In genomic region chr4:39528056-39528465, GRCh38 we compare ENCODE assay signal across 8 cellular contexts. TPM values are rescaled to one million over a fixed set of nuclear protein-coding genes. Genes with fewer than 3 reads are reported as not detected.
A peak's percentile ranks its signal among the peaks of the same experiment; 100 is the strongest.
DNase-seq lines count a peak whose midpoint lies in the region; ATAC-seq, FAIRE-seq and TF ChIP-seq lines count a peak whose summit lies in the region.

No MANE protein-coding gene starts in this region.

- POLR2A ChIA-PET in A549 (lab: Yijun Ruan, JAX): interaction anchor here (1.0 to 3.5 kb wide), 11 partner anchors 8 to 170 kb away, joined by 3 to 35 read pairs (median 8); partner anchors contain the start of genes LIAS, RPL9 and UBE2K

- H3K27me3 Mint-ChIP-seq in activated T-cell treated with anti-CD3 and anti-CD28 coated beads, Interleukin-2, amount 50 U/mL, for 4 hours (ENCODE audit: low read depth): no peaks in the 10 kb centered on the region
- H3K27me3 Mint-ChIP-seq in progenitor cell of endocrine pancreas: no peaks in the 10 kb centered on the region

- peaks cover 18% of the 10 kb centered on the region for H3K36me3 Mint-ChIP-seq in activated T-cell treated with anti-CD3 and anti-CD28 coated beads, Interleukin-2, amount 50 U/mL, for 4 hours (ENCODE audit: insufficient read depth)
- peaks cover 44% of the 10 kb centered on the region for H3K36me3 Mint-ChIP-seq in progenitor cell of endocrine pancreas (ENCODE audit: insufficient read depth)

- H3K4me1 ChIP-seq in A549 (peaks cover 5% of the 10 kb centered on the region; the same call in 1 of the 3 replicates), HAP-1 (peaks cover 6% of the 10 kb centered on the region; the same call in 1 of the 2 replicates)

- ATAC-seq in A549 (peak; percentile 70), Right ventricle myocardium inferior (peak; percentile 54), HG03108 (IDR thresholded peaks at IDR 0.05; ENCODE audit: unreplicated experiment) (no peak), HG02588 (IDR thresholded peaks at IDR 0.05; ENCODE audit: unreplicated experiment) (no peak)
- ATAC-seq in activated T-cell treated with anti-CD3 and anti-CD28 coated beads, Interleukin-2, amount 50 U/mL, for 4 hours: no peak

- peak overlapping the region; percentile 86 to 94 for H3K27ac ChIP-seq in A549

- TF ChIP-seq EP300 in A549 (IDR thresholded peaks at IDR 0.05): no peak; a peak in 1 of 5 replicates

- H3K9me3 ChIP-seq in A549 (peaks cover 26% of the 10 kb centered on the region), HAP-1 (peaks cover 8% of the 10 kb centered on the region; the same call in 1 of the 2 replicates)

- peak overlapping the region; percentile 95 for H3K27ac Mint-ChIP-seq in progenitor cell of endocrine pancreas

- CTCF ChIA-PET in A549 (lab: Yijun Ruan, JAX): interaction anchor here (1.0 kb wide), 1 partner anchor 52 kb away, joined by 3 read pairs; no protein-coding TSS in a partner anchor

- in situ Hi-C loops in HAP-1 (cut with MboI; ENCODE audit: low sequenced_read_pairs): no loop called here

- H3K4me2 ChIP-seq in A549: peak overlapping the region; percentile 73

- H3K27me3 ChIP-seq in HAP-1 (ENCODE audit: low read depth): no peaks in the 10 kb centered on the region

- no peak for TF ChIP-seq RAD21 in A549 (conservative IDR thresholded peaks at IDR 0.05 in 1 of 2, IDR thresholded peaks at IDR 0.05 in 1 of 2)

- no peak for FAIRE-seq in A549 (lab: Jason Lieb, UNC)

- TF ChIP-seq POLR2A in A549 (IDR thresholded peaks at IDR 0.05; ENCODE audit: low read length): peak; percentile 21

- H3K4me3 ChIP-seq in A549 (peak overlapping the region; percentile 92), HAP-1 (peak overlapping the region; percentile 94)

- peaks cover 18% of the 10 kb centered on the region for H3K4me1 Mint-ChIP-seq in activated T-cell treated with anti-CD3 and anti-CD28 coated beads, Interleukin-2, amount 50 U/mL, for 4 hours (ENCODE audit: low read depth)
- peaks cover 18% of the 10 kb centered on the region for H3K4me1 Mint-ChIP-seq in progenitor cell of endocrine pancreas (ENCODE audit: low read depth)

- WGBS in A549 (ENCODE audit: missing lambda C conversion rate): under 1% methylated on average over 8 of the region's 22 CpGs

- peaks cover 22% of the 10 kb centered on the region for H3K9me3 Mint-ChIP-seq in activated T-cell treated with anti-CD3 and anti-CD28 coated beads, Interleukin-2, amount 50 U/mL, for 4 hours
- H3K9me3 Mint-ChIP-seq in progenitor cell of endocrine pancreas (ENCODE audit: low read depth): peaks cover 23% of the 10 kb centered on the region

- DNase-seq in A549 (ENCODE audit: low read depth in 1 of 2, low spot score in 1 of 2): peak in 1 of 2 experiments; percentile 64
- DNase-seq in HAP-1 (ENCODE audit: low spot score in 2 of 2): no peak
- no peak for DNase-seq in activated T-cell treated with anti-CD3 and anti-CD28 coated beads, Interleukin-2, amount 50 U/mL, for 4 hours
- DNase-seq in Right ventricle myocardium inferior (ENCODE audit: missing footprints): no peak
- no peak for DNase-seq in progenitor cell of endocrine pancreas (ENCODE audit: low spot score, unreplicated experiment)
- DNase-seq in DMS153 treated with DMSO at 0.1 percent for 48 hours (lab: John Stamatoyannopoulos, UW; ENCODE audit: unreplicated experiment): no peak

- peak overlapping the region; percentile 99 for H3K4me3 Mint-ChIP-seq in activated T-cell treated with anti-CD3 and anti-CD28 coated beads, Interleukin-2, amount 50 U/mL, for 4 hours
- H3K4me3 Mint-ChIP-seq in progenitor cell of endocrine pancreas (ENCODE audit: low read depth): peak overlapping the region; percentile 99

- TF ChIP-seq CTCF in A549 (IDR thresholded peaks at IDR 0.05) (no peak), progenitor cell of endocrine pancreas (IDR thresholded peaks at IDR 0.05; ENCODE audit: unreplicated experiment) (no peak)

- intact Hi-C loops in Right ventricle myocardium inferior (cut with DNase I): loop anchor here (5.0 kb wide), 2 partner anchors 71 to 169 kb away; partner anchors contain the start of genes LIAS, RPL9 and UBE2K

- H3K36me3 ChIP-seq in HAP-1 (replicated peaks): no peaks in the 10 kb centered on the region; the same call in none of the 2 replicates

TF ChIP-seq in A549, 52 proteins besides CTCF, POLR2A, EP300 and RAD21:
- TF ChIP-seq CEBPB (IDR thresholded peaks at IDR 0.05) (no peak), RARB (CRISPR knock-in tag; IDR thresholded peaks at IDR 0.05) (no peak), ZFP36 (IDR thresholded peaks at IDR 0.05; ENCODE audit: borderline replicate concordance, partially characterized antibody) (no peak), JUN (IDR thresholded peaks at IDR 0.05) (0 out of 5 replicates have a peak, but pooled peaks of 1 of the 2 experiments have one; percentile 14), CHD4 (IDR thresholded peaks at IDR 0.05; ENCODE audit: borderline replicate concordance) (no peak), E2F6 (IDR thresholded peaks at IDR 0.05; ENCODE audit: borderline replicate concordance, low read depth) (0 out of 2 replicates have a peak, but pooled peaks have one; percentile 36), HMGXB4 (CRISPR knock-in tag; IDR thresholded peaks at IDR 0.05; ENCODE audit: borderline replicate concordance) (no peak), HEYL (CRISPR knock-in tag; IDR thresholded peaks at IDR 0.05) (no peak), FOSL2 (IDR thresholded peaks at IDR 0.05) (no peak), FOSL2 (CRISPR knock-in tag; IDR thresholded peaks at IDR 0.05) (0 out of 2 replicates have a peak, but pooled peaks have one; percentile 22), POLR2AphosphoS2 (conservative IDR thresholded peaks at IDR 0.05; ENCODE audit: low read length) (no peak), SREBF2 (IDR thresholded peaks at IDR 0.05) (no peak), JUNB (IDR thresholded peaks at IDR 0.05) (no peak), BCL3 (IDR thresholded peaks at IDR 0.05) (no peak; the same call in 2 of the 3 replicates), HOXB13 (CRISPR knock-in tag; IDR thresholded peaks at IDR 0.05; ENCODE audit: low read depth) (no peak), SMC3 (IDR thresholded peaks at IDR 0.05) (0 out of 3 replicates have a peak, but pooled peaks have one; percentile 0), KDM1A (IDR thresholded peaks at IDR 0.05; ENCODE audit: low read depth) (no peak), FOSB (CRISPR knock-in tag; IDR thresholded peaks at IDR 0.05) (no peak), ELK1 (IDR thresholded peaks at IDR 0.05; ENCODE audit: low read depth, low read length) (no peak), HDAC2 (IDR thresholded peaks at IDR 0.05) (no peak)
- TF ChIP-seq, protein P1, sequence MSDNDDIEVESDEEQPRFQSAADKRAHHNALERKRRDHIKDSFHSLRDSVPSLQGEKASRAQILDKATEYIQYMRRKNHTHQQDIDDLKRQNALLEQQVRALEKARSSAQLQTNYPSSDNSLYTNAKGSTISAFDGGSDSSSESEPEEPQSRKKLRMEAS (IDR thresholded peaks at IDR 0.05): 0 out of 2 replicates have a peak, but pooled peaks have one; percentile 35

RNA-seq across cellular contexts. Expression of gene UGDH, which starts 0.8 kb away (rescaled TPM):
- 417 and 610 TPM in 2 replicates for polyA plus RNA-seq in A549 (2011; rRNA removed)
- 219 and 276 TPM in 2 replicates for polyA plus RNA-seq in A549 (2012; cell fraction: cytosol; rRNA removed)
- polyA plus RNA-seq in A549 (2012; cell fraction: nucleus; rRNA removed): 133 and 438 TPM in 2 replicates
- polyA plus RNA-seq in A549 (2017; fragmentation: RNase III; extraction: RNeasy Plus Mini Kit Qiagen cat#74134 plus additional on column Dnase treatment): 597 to 691 TPM (median 679 TPM) in 3 replicates
- 250 and 294 TPM in 2 replicates for polyA minus RNA-seq in A549 (2011; rRNA and poly(A)+ RNA removed)
- 10 to 100 TPM; 21.6 to 26.2 (median 23.2) TPM for total RNA-seq in activated T-cell treated with anti-CD3 and anti-CD28 coated beads, Interleukin-2, amount 50 U/mL, for 4 hours
- 16.6 TPM for total RNA-seq in Right ventricle myocardium inferior
- 518 and 607 TPM in 2 replicates for total RNA-seq in progenitor cell of endocrine pancreas

Comparison
In these comparisons a context has a peak if more than half of its experiments do, and no peak if none do; other contexts are left out.
1. ATAC-seq: peak in A549 (2 of 2) and Right ventricle myocardium inferior (single experiment); none in activated T-cell treated with anti-CD3 and anti-CD28 coated beads, Interleukin-2, amount 50 U/mL, for 4 hours (0 of 2), HG03108 (single experiment) and HG02588 (single experiment).
2. RNA of gene UGDH, which starts 0.8 kb away (total RNA-seq): 518 to 607 TPM in progenitor cell of endocrine pancreas; 21.6 to 26.2 TPM in activated T-cell treated with anti-CD3 and anti-CD28 coated beads, Interleukin-2, amount 50 U/mL, for 4 hours and 16.6 TPM in Right ventricle myocardium inferior (single experiment); every median in the first group is over 10 times any median in the second.